Comparison of ENCODE assay signal across 9 cellular contexts in the genomic region with DNA sequence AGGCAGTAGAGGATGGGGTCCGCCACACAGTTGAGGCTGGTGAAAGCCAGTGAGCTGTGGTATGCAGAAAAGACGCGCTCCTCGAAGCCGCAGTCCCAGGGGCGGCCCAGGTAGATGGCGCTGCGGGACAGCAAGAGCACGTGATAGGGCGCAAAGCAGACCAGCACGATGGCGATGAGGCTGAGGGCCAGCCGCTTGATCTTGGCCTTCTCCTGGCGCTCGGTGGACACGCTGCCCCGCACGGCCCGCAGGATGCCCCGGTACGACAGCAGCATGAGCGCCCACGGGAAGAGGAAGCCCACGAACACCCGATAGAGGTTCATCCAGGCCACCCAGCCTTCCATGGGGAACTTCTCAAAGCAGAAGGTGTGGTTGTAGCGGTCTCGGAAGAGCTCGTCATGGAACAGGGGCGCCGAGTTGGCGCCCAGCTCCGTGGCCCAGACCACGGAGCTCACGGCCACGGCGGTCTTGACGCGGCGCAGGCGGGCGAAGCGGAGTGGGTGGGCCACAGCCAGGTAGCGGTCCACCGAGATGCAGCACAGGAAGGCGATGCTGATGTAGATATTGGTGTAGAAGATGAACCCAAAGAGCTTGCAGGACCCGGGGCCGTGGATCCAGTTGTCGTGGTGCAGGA. TPM values are rescaled to one million over a fixed set of nuclear protein-coding genes. Genes with fewer than 3 reads are reported as not detected.
A peak's percentile ranks its signal among the peaks of the same experiment; 100 is the strongest.
DNase-seq lines count a peak whose midpoint lies in the region; ATAC-seq and TF ChIP-seq lines count a peak whose summit lies in the region.
"Had no signal": no experiment of that assay in that cellular context is flagged by ENCODE, and none has a peak within 500 bp of the region (broad histone marks: within the 10 kb centered on the region; RNA-seq: fewer than 3 reads in every experiment).

No MANE protein-coding gene starts in this region.

- WGBS in transverse colon (ENCODE audit: low coverage in 1 of 2), 2 donors: 46 to 50% methylated on average over 7 to 47 of the region's 48 CpGs

- peak; percentile 89 for ATAC-seq in left colon
- no peak for ATAC-seq in HG03432 (IDR thresholded peaks at IDR 0.05; ENCODE audit: unreplicated experiment)

- peak; percentile 44 for DNase-seq in GM10248 (ENCODE audit: extremely low spot score)
- peak; percentile 40 for DNase-seq in NCI-H460 (ENCODE audit: extremely low read depth, low read depth)
- DNase-seq in activated naive CD4-positive, alpha-beta T cell treated with anti-CD3 and anti-CD28 coated beads, Interleukin-2, amount 10 ng/mL, durations not matched to agents 7 days and 5 days: peak; percentile 61
- DNase-seq in left colon: peak; percentile 51 to 76
- peak; percentile 73 for DNase-seq in transverse colon
- DNase-seq in Ammon's horn (ENCODE audit: low spot score): no peak
- no peak for DNase-seq in GM20000 (ENCODE audit: low spot score)

- TF ChIP-seq POLR2A in transverse colon (IDR thresholded peaks at IDR 0.05): no peak

- no peaks in the 10 kb centered on the region for H3K9me3 ChIP-seq in transverse colon

- no peaks in the 10 kb centered on the region for H3K9me3 Mint-ChIP-seq in activated naive CD4-positive, alpha-beta T cell treated with anti-CD3 and anti-CD28 coated beads, Interleukin-2, amount 10 ng/mL, durations not matched to agents 7 days and 5 days

- peaks cover 69% of the 10 kb centered on the region for H3K27me3 Mint-ChIP-seq in activated naive CD4-positive, alpha-beta T cell treated with anti-CD3 and anti-CD28 coated beads, Interleukin-2, amount 10 ng/mL, durations not matched to agents 7 days and 5 days

- TF ChIP-seq CTCF in GM10248 (IDR thresholded peaks at IDR 0.05; ENCODE audit: control extremely low read depth, extremely low read depth, low read depth, missing control alignments) (peak; percentile 58), transverse colon (IDR thresholded peaks at IDR 0.05) (peak; percentile 20 to 59 (median 44)), GM20000 (IDR thresholded peaks at IDR 0.05; ENCODE audit: extremely low read depth, missing control alignments) (no peak)

- no peak overlapping the region for H3K4me3 ChIP-seq in transverse colon

- peaks cover 16% of the 10 kb centered on the region for H3K4me1 Mint-ChIP-seq in activated naive CD4-positive, alpha-beta T cell treated with anti-CD3 and anti-CD28 coated beads, Interleukin-2, amount 10 ng/mL, durations not matched to agents 7 days and 5 days

- H3K36me3 Mint-ChIP-seq in activated naive CD4-positive, alpha-beta T cell treated with anti-CD3 and anti-CD28 coated beads, Interleukin-2, amount 10 ng/mL, durations not matched to agents 7 days and 5 days: no peaks in the 10 kb centered on the region

- H3K4me1 ChIP-seq in transverse colon: no peaks in the 10 kb centered on the region

- H3K27me3 ChIP-seq in transverse colon: peaks cover 47% of the 10 kb centered on the region

- H3K4me3 Mint-ChIP-seq in activated naive CD4-positive, alpha-beta T cell treated with anti-CD3 and anti-CD28 coated beads, Interleukin-2, amount 10 ng/mL, durations not matched to agents 7 days and 5 days: no peak overlapping the region

- H3K27ac Mint-ChIP-seq in activated naive CD4-positive, alpha-beta T cell treated with anti-CD3 and anti-CD28 coated beads, Interleukin-2, amount 10 ng/mL, durations not matched to agents 7 days and 5 days: no peak overlapping the region

- in situ Hi-C loops in transverse colon (cut with MboI; ENCODE audit: low pct_ligation_motif_present in 1 of 4, low pct_unique_long_range_greater_than_20kb in 1 of 4, low sequenced_read_pairs in 3 of 4): no loop called here

- TF ChIP-seq EP300 in transverse colon (IDR thresholded peaks at IDR 0.05; ENCODE audit: low read depth): no peak

- intact Hi-C loops in left colon (cut with DNase I, micrococcal nuclease) (loop anchor here in 1 of 2 donors (10.0 kb wide), 1 partner anchor 54 kb away; no protein-coding TSS in a partner anchor), transverse colon (cut with DNase I; ENCODE audit: low total_unique reads) (no loop called here)

- POLR2A ChIA-PET in GM10248 (lab: Yijun Ruan, JAX): no interaction called here

- CTCF ChIA-PET in GM10248 (lab: Yijun Ruan, JAX): interaction anchor here (0.6 to 2.2 kb wide), 13 partner anchors 11 to 103 kb away, joined by 3 to 16 read pairs (median 4); no protein-coding TSS in a partner anchor
- CTCF ChIA-PET in activated naive CD4-positive, alpha-beta T cell treated with anti-CD3 and anti-CD28 coated beads, Interleukin-2, amount 10 ng/mL, durations not matched to agents 7 days and 5 days (lab: Charles Lee): interaction anchor here (0.6 to 1.5 kb wide), 6 partner anchors 13 to 108 kb away, joined by 3 to 9 read pairs (median 4); no protein-coding TSS in a partner anchor

- H3K36me3 ChIP-seq in transverse colon: no peaks in the 10 kb centered on the region

- H3K27ac ChIP-seq in transverse colon: no peak overlapping the region

RNA-seq across cellular contexts. Expression of a gene that starts 6.5 kb away (rescaled TPM):
- total RNA-seq in NCI-H460 (2014; rRNA removed; shearing (Covaris generic)): 6.0 and 6.3 TPM in 2 replicates
- polyA plus RNA-seq in NCI-H460 (2014; cell fraction: nucleus; rRNA removed): 6.5 and 8.3 TPM in 2 replicates
- total RNA-seq in left colon (10 to 100 TPM; 12.9 to 14.0 TPM), transverse colon (10 to 100 TPM in 1 of 4 donors, 1 to 10 TPM in 3; 6.7 to 10.8 (median 8.6) TPM)

RNA-seq across cellular contexts. Expression of a gene that starts 10.9 kb away (rescaled TPM):
- 0.09 and 0.57 TPM in 2 replicates for total RNA-seq in NCI-H460 (2014; rRNA removed; shearing (Covaris generic))
- polyA plus RNA-seq in NCI-H460 (2014; cell fraction: nucleus; rRNA removed): 0.04 and 0.16 TPM in 2 replicates
- total RNA-seq in left colon (1 to 10 TPM in 1 of 2 donors, under 1 TPM in 1; 0.59 to 1.5 TPM), transverse colon (1 to 10 TPM in 1 of 4 donors, under 1 TPM in 3; 0.27 to 1.4 (median 0.43) TPM)
- total RNA-seq: SK-MEL-5 had no signal

RNA-seq across cellular contexts. Expression of a gene that starts 48.1 kb away (rescaled TPM):
- 19.1 and 21.4 TPM in 2 replicates for total RNA-seq in NCI-H460 (2014; rRNA removed; shearing (Covaris generic))
- 69.1 and 88.6 TPM in 2 replicates for polyA plus RNA-seq in NCI-H460 (2014; cell fraction: nucleus; rRNA removed)
- 100 to 1,000 TPM; 105 TPM for total RNA-seq in left colon
- total RNA-seq in transverse colon: 10 to 100 TPM; 40.8 to 64.3 (median 60.0) TPM

Comparison
In these comparisons a context has a peak if more than half of its experiments do, and no peak if none do; other contexts are left out.
1. DNase-seq: peak in GM10248 (single experiment), NCI-H460 (single experiment), activated naive CD4-positive, alpha-beta T cell treated with anti-CD3 and anti-CD28 coated beads, Interleukin-2, amount 10 ng/mL, durations not matched to agents 7 days and 5 days (single experiment), left colon (2 of 2) and transverse colon (single experiment); none in Ammon's horn (single experiment) and GM20000 (single experiment).